Comparison of ENCODE assay signal across 26 cellular contexts in genomic region chr11:240315-240714, GRCh38. TPM values are rescaled to one million over a fixed set of nuclear protein-coding genes. Genes with fewer than 3 reads are reported as not detected.
"Had no signal": no experiment of that assay in that cellular context is flagged by ENCODE, and none has a peak within 500 bp of the region (broad histone marks: within the 10 kb centered on the region; RNA-seq: fewer than 3 reads in every experiment).

No MANE protein-coding gene starts in this region.

- H3K27me3 ChIP-seq: adrenal gland, ascending aorta, brain microvascular endothelial cell, neural progenitor cell, testis, uterus had no signal

- H3K27ac ChIP-seq: adrenal gland, ascending aorta, brain microvascular endothelial cell, neural progenitor cell, uterus had no signal

- H3K4me3 Mint-ChIP-seq: neural progenitor cell; stimulated activated memory B cell treated with anti-CD40 and anti-IgM and Interleukin-4, amounts not matched to agents 10 μg/mL and 1 μg/mL and 100 μg/mL, for 72 hours; WTC11 had no signal

- H3K27ac Mint-ChIP-seq: neural progenitor cell; stimulated activated memory B cell treated with anti-CD40 and anti-IgM and Interleukin-4, amounts not matched to agents 10 μg/mL and 1 μg/mL and 100 μg/mL, for 72 hours; WTC11 had no signal

- DNase-seq: activated naive CD4-positive, alpha-beta T cell treated with Interleukin-2 at 50 U/mL for 16 hours; adrenal gland; brain microvascular endothelial cell; central memory CD4-positive, alpha-beta T cell; dermis blood vessel endothelial cell; effector CD8-positive, alpha-beta T cell; foreskin melanocyte; kidney glomerular epithelial cell; left ventricle myocardium inferior; naive thymus-derived CD8-positive, alpha-beta T cell; posterior cingulate gyrus; stimulated activated CD4-positive, alpha-beta T cell treated with anti-CD3 and anti-CD28 coated beads, Interleukin-15, amount 100 ng/mL, for 24 hours; T-helper 1 cell; testis; trophoblast cell; uterus had no signal

- ATAC-seq: esophagus mucosa; naive thymus-derived CD8-positive, alpha-beta T cell; sciatic nerve; stimulated activated memory B cell treated with anti-CD40 and anti-IgM and Interleukin-4, amounts not matched to agents 10 μg/mL and 1 μg/mL and 100 μg/mL, for 72 hours; WTC11 had no signal

- H3K9me3 Mint-ChIP-seq: naive thymus-derived CD8-positive, alpha-beta T cell; neural progenitor cell; stimulated activated memory B cell treated with anti-CD40 and anti-IgM and Interleukin-4, amounts not matched to agents 10 μg/mL and 1 μg/mL and 100 μg/mL, for 72 hours; WTC11 had no signal

- H3K27me3 Mint-ChIP-seq: naive thymus-derived CD8-positive, alpha-beta T cell; stimulated activated memory B cell treated with anti-CD40 and anti-IgM and Interleukin-4, amounts not matched to agents 10 μg/mL and 1 μg/mL and 100 μg/mL, for 72 hours had no signal

- H3K4me3 ChIP-seq: adrenal gland, ascending aorta, left ventricle myocardium inferior, neural progenitor cell, smooth muscle cell, testis, uterus had no signal

- H3K9me3 ChIP-seq: adrenal gland, ascending aorta, left ventricle myocardium inferior, testis, uterus had no signal

- H3K36me3 ChIP-seq: uterus had no signal

RNA-seq across cellular contexts. Expression of gene NLRP6, which starts 37.9 kb away (rescaled TPM):
- total RNA-seq: ascending aorta, dermis blood vessel endothelial cell, endothelial cell of umbilical vein, left ventricle myocardium inferior, lung microvascular endothelial cell, renal cortical epithelial cell, smooth muscle cell had no signal
- polyA plus RNA-seq: endothelial cell of umbilical vein, smooth muscle cell had no signal
